In the genomic region with DNA sequence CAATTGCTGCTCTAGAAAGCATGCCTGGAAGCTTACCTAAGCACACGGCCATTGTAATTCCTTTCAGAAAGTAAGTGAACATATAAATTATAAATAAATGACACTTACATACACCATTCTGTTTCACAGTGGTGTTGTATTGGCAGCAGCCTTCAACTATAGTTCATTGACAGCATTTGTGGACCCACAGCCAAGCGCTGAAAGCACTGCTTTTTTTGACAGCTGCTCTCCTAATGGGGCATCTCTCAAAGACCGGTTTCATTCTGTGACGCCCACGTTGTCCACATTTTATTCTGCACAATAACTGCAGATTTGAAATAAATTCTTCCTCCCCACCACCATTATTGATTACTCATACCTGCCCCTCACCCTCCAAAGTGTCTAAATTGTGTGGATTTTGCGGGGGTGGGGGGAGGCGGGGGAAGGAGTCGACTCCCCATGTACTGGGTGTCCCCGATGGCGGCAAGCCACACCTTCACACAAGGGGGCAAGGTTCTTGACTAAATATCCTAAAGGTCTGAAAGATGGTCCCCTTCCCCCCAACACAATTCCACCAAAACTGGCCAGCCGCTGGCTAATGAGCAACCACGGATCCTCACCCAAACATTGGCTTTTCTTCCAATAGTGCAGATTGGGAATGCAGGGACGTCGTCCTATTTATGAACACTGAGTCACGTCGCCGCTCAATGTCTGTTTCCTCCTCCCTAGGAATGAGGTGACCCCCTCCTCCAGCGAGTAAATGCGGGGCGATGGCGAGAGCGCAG, we compare ENCODE assay signal across 8 cellular contexts.
A peak's percentile ranks its signal among the peaks of the same experiment; 100 is the strongest.
DNase-seq lines count a peak whose midpoint lies in the region; ATAC-seq and TF ChIP-seq lines count a peak whose summit lies in the region.

No MANE protein-coding gene starts in this region.

- H3K36me3 ChIP-seq in SU-DHL-6 (ENCODE audit: low read length), result no peaks in the 10 kb centered on the region
- no peaks in the 10 kb centered on the region for H3K36me3 ChIP-seq in neuron (ENCODE audit: insufficient read depth, low read length)

- TF ChIP-seq CTCF in SU-DHL-6 (IDR thresholded peaks at IDR 0.05; ENCODE audit: insufficient read depth, low read length, poor library complexity, severe bottlenecking), result no peak
- no peak for TF ChIP-seq CTCF in epithelial cell of esophagus (IDR thresholded peaks at IDR 0.05; ENCODE audit: insufficient read depth, low read depth, low read length, missing control alignments)

- H3K27ac ChIP-seq in SU-DHL-6 (ENCODE audit: low read depth, low read length), result no peak overlapping the region

- H3K27me3 ChIP-seq in SU-DHL-6 (ENCODE audit: low read length) (no peaks in the 10 kb centered on the region), neuron (ENCODE audit: insufficient read depth, low read length) (peaks cover 13% of the 10 kb centered on the region)

- no peaks in the 10 kb centered on the region for H3K9me3 ChIP-seq in SU-DHL-6 (ENCODE audit: insufficient read depth, low read length)
- no peaks in the 10 kb centered on the region for H3K9me3 ChIP-seq in neuron (ENCODE audit: low read length)

- peak overlapping the region; percentile 47 for H3K4me2 ChIP-seq in SU-DHL-6 (ENCODE audit: low read depth, low read length, poor library complexity, severe bottlenecking)

- ATAC-seq in GM18858 (IDR thresholded peaks at IDR 0.05; ENCODE audit: unreplicated experiment) (no peak), HG02588 (IDR thresholded peaks at IDR 0.05; ENCODE audit: unreplicated experiment) (no peak)

- DNase-seq in DMS79 treated with DMSO at 0.1 percent for 48 hours (lab: John Stamatoyannopoulos, UW) (peak; percentile 63), DMS79 (lab: John Stamatoyannopoulos, UW) (no peak), epithelial cell of esophagus (ENCODE audit: low read depth) (peak; percentile 26), KBM-7 (no peak)

- no peaks in the 10 kb centered on the region for H3K79me2 ChIP-seq in SU-DHL-6 (ENCODE audit: insufficient read depth, low read length)

- peak overlapping the region; percentile 58 for H3K9ac ChIP-seq in SU-DHL-6 (ENCODE audit: low read length)

- H3K4me1 ChIP-seq in neuron (ENCODE audit: insufficient read depth, low read length), result no peaks in the 10 kb centered on the region

- peak overlapping the region; percentile 11 for H2AFZ ChIP-seq in SU-DHL-6 (ENCODE audit: low read depth, low read length, severe bottlenecking)
- peak overlapping the region; percentile 92 for H2AFZ ChIP-seq in neuron (ENCODE audit: low read depth, low read length)

- no peaks in the 10 kb centered on the region for H3F3A ChIP-seq in SU-DHL-6 (ENCODE audit: insufficient read depth)

- no peaks in the 10 kb centered on the region for H3K9me2 ChIP-seq in SU-DHL-6 (replicated peaks; ENCODE audit: insufficient read depth, low read length)

- in situ Hi-C loops in KBM-7 (cut with MboI; ENCODE audit: low pct_unique_long_range_greater_than_20kb, low sequenced_read_pairs), result loop anchor here (25.0 kb wide), 1 partner anchor 702 kb away; the partner anchor contains the start of gene ATP5PO

- no peaks in the 10 kb centered on the region for H4K20me1 ChIP-seq in SU-DHL-6 (ENCODE audit: low read depth, low read length)

- H3K4me3 ChIP-seq in SU-DHL-6 (ENCODE audit: insufficient read depth, low read length, poor library complexity, severe bottlenecking) (peak overlapping the region; percentile 58), epithelial cell of esophagus (ENCODE audit: low read length) (peak overlapping the region; percentile 68), neuron (ENCODE audit: low read length) (peak overlapping the region; percentile 73)

Comparison
In these comparisons a context has a peak if more than half of its experiments do, and no peak if none do; other contexts are left out.
1. DNase-seq: peak in DMS79 treated with DMSO at 0.1 percent for 48 hours (single experiment) and epithelial cell of esophagus (single experiment); none in DMS79 (single experiment) and KBM-7 (single experiment).
2. Peak in every context shown above with its lines, with median percentiles within 50 percentile points of each other: H3K4me3 ChIP-seq.